In genomic region chr21:36069713-36070573, GRCh38 we compare ENCODE assay signal across 8 cellular contexts. TPM values are rescaled to one million over a fixed set of nuclear protein-coding genes. Genes with fewer than 3 reads are reported as not detected.
DNase-seq lines count a peak whose midpoint lies in the region; ATAC-seq and TF ChIP-seq lines count a peak whose summit lies in the region.

TSS of gene CBR1 (plus strand) at chr21:36070024. CDS start at chr21:36070116, 92 bp downstream.

- H3K27ac ChIP-seq in adrenal gland, result peak within 1 kb of the TSS in 4 of 5 donors; percentile 45 to 88 (median 70)
- H3K27ac ChIP-seq in heart left ventricle, result peak within 1 kb of the TSS in 11 of 12 donors; percentile 33 to 89 (median 79)
- H3K27ac ChIP-seq in tibial nerve, result peak within 1 kb of the TSS; percentile 55 to 88 (median 80)

- H3K9me3 ChIP-seq in adrenal gland (replicated peaks in 1 of 3), result no peaks in the 10 kb centered on the region
- H3K9me3 ChIP-seq in heart left ventricle, result peaks cover 0 to 13% (median 0%) of the 10 kb centered on the region in 12 donors
- peaks cover 0 to 3% (median 0%) of the 10 kb centered on the region in 4 donors for H3K9me3 ChIP-seq in tibial nerve

- H3K27me3 ChIP-seq in GM06990 (replicated peaks; ENCODE audit: control insufficient read depth, insufficient read depth, low read length) (no peaks in the 10 kb centered on the region), adrenal gland (no peaks in the 10 kb centered on the region), heart left ventricle (peaks cover 0 to 3% (median 0%) of the 10 kb centered on the region in 9 donors), tibial nerve (no peaks in the 10 kb centered on the region)

- TF ChIP-seq POLR2A in adrenal gland (IDR thresholded peaks at IDR 0.05) (peak; percentile 61 to 79), heart left ventricle (IDR thresholded peaks at IDR 0.05) (peak in 1 of 2 donors; percentile 91), tibial nerve (IDR thresholded peaks at IDR 0.05) (peak; percentile 80 to 93)

- WGBS in adrenal gland, 4 donors, result 0 to 1% (median 1%) methylated on average over 12 to 71 of the region's 71 CpGs
- WGBS in heart left ventricle, 4 donors, result 1 to 2% (median 2%) methylated on average over 18 to 71 of the region's 71 CpGs
- WGBS in tibial nerve, 2 donors, result 0 to 1% methylated on average over 39 to 56 of the region's 71 CpGs

- H3K4me1 ChIP-seq in adrenal gland (replicated peaks in 1 of 2), result peaks cover 10 to 32% of the 10 kb centered on the region in 2 donors
- H3K4me1 ChIP-seq in heart left ventricle, result peaks cover 0 to 33% (median 12%) of the 10 kb centered on the region in 12 donors
- peaks cover 0 to 55% (median 31%) of the 10 kb centered on the region in 4 donors for H3K4me1 ChIP-seq in tibial nerve

- TF ChIP-seq CTCF in GM06990 (IDR thresholded peaks at IDR 0.05; ENCODE audit: insufficient read depth, low read length, poor library complexity, severe bottlenecking) (no peak), adrenal gland (IDR thresholded peaks at IDR 0.05) (no peak), heart left ventricle (IDR thresholded peaks at IDR 0.05) (no peak), tibial nerve (IDR thresholded peaks at IDR 0.05) (peak in 2 of 5 experiments; percentile 22 to 48)

- intact Hi-C loops in adrenal gland (cut with DNase I) (no loop called here), heart left ventricle (cut with DNase I) (loop anchor here in 5 of 10 donors (5.0 to 10.0 kb wide), 2 partner anchors 42 to 45 kb away; no protein-coding TSS in a partner anchor)

- H3K36me3 ChIP-seq in GM06990 (ENCODE audit: control insufficient read depth, insufficient read depth, low read length) (no peaks in the 10 kb centered on the region; the same call in 1 of the 2 replicates), adrenal gland (replicated peaks in 1 of 2) (peaks cover 0 to 23% of the 10 kb centered on the region in 2 donors), heart left ventricle (peaks cover 0 to 30% (median 12%) of the 10 kb centered on the region in 9 donors), tibial nerve (peaks cover 0 to 20% (median 6%) of the 10 kb centered on the region in 3 donors)

- ATAC-seq in HG02588 (IDR thresholded peaks at IDR 0.05; ENCODE audit: unreplicated experiment) (peak; percentile 94), heart left ventricle (peak; percentile 98 to 99 (median 99))

- DNase-seq in GM06990 (ENCODE audit: extremely low read depth, insufficient read length) (peak; percentile 93), NCI-H128 (lab: John Stamatoyannopoulos, UW; ENCODE audit: unreplicated experiment) (peak; percentile 58), T-helper 1 cell (peak; percentile 72 to 93 (median 80)), adrenal gland (peak; percentile 95 to 98 (median 97)), heart left ventricle (peak; percentile 87 to 99 (median 97)), pons (ENCODE audit: low spot score) (peak; percentile 95), tibial nerve (ENCODE audit: low spot score in 2 of 2) (peak; percentile 74 to 88)

- peak; percentile 46 to 94 for TF ChIP-seq EP300 in tibial nerve (IDR thresholded peaks at IDR 0.05)

- H3K4me3 ChIP-seq in GM06990 (replicated peaks; ENCODE audit: low read depth, low read length) (peak within 1 kb of the TSS; percentile 84), adrenal gland (peak within 1 kb of the TSS; percentile 35 to 78 (median 44)), heart left ventricle (peak within 1 kb of the TSS; percentile 51 to 93 (median 70)), tibial nerve (peak within 1 kb of the TSS; percentile 51 to 81 (median 72))

RNA-seq across cellular contexts. Expression of gene CBR1, which starts in this region (rescaled TPM):
- total RNA-seq in adrenal gland, result 100 to 1,000 TPM in 5 of 8 donors, 10 to 100 TPM in 3; 86.9 to 602 (median 171) TPM
- 100 to 1,000 TPM in 1 of 3 donors, 10 to 100 TPM in 2; 38.3 to 135 (median 68.6) TPM for polyA plus RNA-seq in adrenal gland
- total RNA-seq in heart left ventricle, result 10 to 100 TPM; 11.0 to 68.7 (median 21.6) TPM
- polyA plus RNA-seq in heart left ventricle, result 10 to 100 TPM; 23.7 to 69.2 TPM
- total RNA-seq in tibial nerve, result 100 to 1,000 TPM; 159 to 406 (median 222) TPM

Comparison
In these comparisons a context has a peak if more than half of its experiments do, and no peak if none do; other contexts are left out.
1. Peak in every context shown above with its lines: DNase-seq, ATAC-seq, H3K4me3 ChIP-seq and H3K27ac ChIP-seq.